33 cellular contexts compared by ENCODE assay signal in the genomic region with DNA sequence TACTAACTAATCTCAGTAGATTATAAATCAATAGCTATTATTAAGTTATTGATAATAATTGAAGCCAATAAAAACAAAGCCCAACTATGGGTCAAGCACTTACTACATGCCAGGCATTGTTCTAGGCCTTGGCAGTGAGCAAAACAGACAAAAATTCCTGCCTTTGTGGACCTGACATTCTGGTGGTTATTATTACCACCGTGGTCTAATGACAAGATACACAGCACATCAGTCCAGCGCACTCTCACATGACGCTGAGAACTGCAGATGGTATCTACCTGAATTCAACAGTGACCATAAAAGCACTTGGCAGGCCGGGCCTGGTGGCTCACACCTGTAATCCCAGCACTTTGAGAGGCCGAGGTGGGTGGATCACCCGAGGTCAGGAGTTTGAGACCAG.
"Had no signal": no experiment of that assay in that cellular context is flagged by ENCODE, and none has a peak within 500 bp of the region (broad histone marks: within the 10 kb centered on the region; RNA-seq: fewer than 3 reads in every experiment).

No MANE protein-coding gene starts in this region.

- DNase-seq: activated B cell treated with CpG ODN at 0.5 μM for 24 hours; activated CD4-positive, alpha-beta memory T cell treated with anti-CD3 and anti-CD28 coated beads for 36 hours; activated CD4-positive, alpha-beta T cell treated with anti-CD3 and anti-CD28 coated beads for 4 hours; activated CD4-positive, alpha-beta T cell treated with anti-CD3 and anti-CD28 coated beads, Interleukin-2, amount 10 ng/mL, durations not matched to agents 24 days and 14 days; activated CD4-positive, alpha-beta T cell treated with anti-CD3 and anti-CD28 coated beads, Interleukin-2, amount 50 U/mL, for 1 hour; activated CD4-positive, alpha-beta T cell treated with anti-CD3 and anti-CD28 coated beads, Interleukin-2, amount 50 U/mL, for 4 hours; activated CD4-positive, CD25-positive, alpha-beta regulatory T cell treated with anti-CD3 and anti-CD28 coated beads, Interleukin-2, amount 50 U/mL, for 72 hours; activated CD8-positive, alpha-beta memory T cell treated with anti-CD3 and anti-CD28 coated beads, Interleukin-2, amount 50 U/mL, for 4 hours; activated CD8-positive, alpha-beta T cell treated with anti-CD3 and anti-CD28 coated beads for 36 hours; activated effector memory CD4-positive, alpha-beta T cell treated with anti-CD3 and anti-CD28 coated beads, Interleukin-2, amount 50 U/mL, for 16 hours; activated gamma-delta T cell treated with Interleukin-2 at 50 U/mL for 16 hours; activated naive CD4-positive, alpha-beta T cell; activated naive CD4-positive, alpha-beta T cell treated with anti-CD3 and anti-CD28 coated beads for 36 hours; activated naive CD4-positive, alpha-beta T cell treated with anti-CD3 and anti-CD28 coated beads, Interleukin-2, amount 50 U/mL, for 16 hours; activated naive CD8-positive, alpha-beta T cell treated with anti-CD3 and anti-CD28 coated beads for 36 hours; activated T-cell treated with anti-CD3 and anti-CD28 coated beads for 4 hours; activated T-cell treated with anti-CD3 and anti-CD28 coated beads, Interleukin-2, amount 50 U/mL, for 1 hour; activated T-cell treated with anti-CD3 and anti-CD28 coated beads, Interleukin-2, amount 50 U/mL, for 4 hours; activated T-cell treated with anti-CD3 and anti-CD28 coated beads, Interleukin-2, amount 50 U/mL, for 72 hours; adrenal gland; amniotic stem cell; aorta; body of pancreas; brain microvascular endothelial cell; central memory CD4-positive, alpha-beta T cell; T-helper 2 cell; T-helper 9 cell had no signal

- H3K4me1 ChIP-seq: body of pancreas, breast epithelium had no signal

- FAIRE-seq: astrocyte, TTC549 had no signal

- H3K9me3 ChIP-seq: adrenal gland, body of pancreas, breast epithelium had no signal

- H3K36me3 ChIP-seq: breast epithelium had no signal

- ATAC-seq: activated CD8-positive, alpha-beta T cell treated with anti-CD3 and anti-CD28 coated beads for 36 hours; activated naive CD4-positive, alpha-beta T cell treated with anti-CD3 and anti-CD28 coated beads, Interleukin-2, amount 50 U/mL, for 72 hours; activated T-cell treated with anti-CD3 and anti-CD28 coated beads, Interleukin-2, amount 50 U/mL, for 4 hours; activated T-cell treated with anti-CD3 and anti-CD28 coated beads, Interleukin-2, amount 50 U/mL, for 72 hours; activated T-helper 17 cell treated with anti-CD3 and anti-CD28 coated beads, Interleukin-2, amount 50 U/mL, for 72 hours; body of pancreas had no signal

- H3K27me3 ChIP-seq: adrenal gland, body of pancreas, brain microvascular endothelial cell, breast epithelium had no signal

- H3K4me3 ChIP-seq: adrenal gland, body of pancreas, breast epithelium had no signal

- H3K27ac ChIP-seq: adrenal gland, body of pancreas, brain microvascular endothelial cell, breast epithelium, VCaP had no signal
